ENCODE assay signal across 9 cellular contexts in genomic region chr11:33722579-33723234, GRCh38. TPM values are rescaled to one million over a fixed set of nuclear protein-coding genes. Genes with fewer than 3 reads are reported as not detected.
A peak's percentile ranks its signal among the peaks of the same experiment; 100 is the strongest.
DNase-seq lines count a peak whose midpoint lies in the region; ATAC-seq, FAIRE-seq and TF ChIP-seq lines count a peak whose summit lies in the region.
"Had no signal": no experiment of that assay in that cellular context is flagged by ENCODE, and none has a peak within 500 bp of the region (broad histone marks: within the 10 kb centered on the region; RNA-seq: fewer than 3 reads in every experiment).

No MANE protein-coding gene starts in this region.

- H3K27me3 Mint-ChIP-seq in activated CD8-positive, alpha-beta memory T cell treated with anti-CD3 and anti-CD28 coated beads, Interleukin-2, amount 10 ng/mL, durations not matched to agents 7 days and 5 days: peaks cover 16% of the 10 kb centered on the region

- H3K4me3 Mint-ChIP-seq in activated CD8-positive, alpha-beta memory T cell treated with anti-CD3 and anti-CD28 coated beads, Interleukin-2, amount 10 ng/mL, durations not matched to agents 7 days and 5 days: peak overlapping the region; percentile 21

- TF ChIP-seq POLR2A in adrenal gland (IDR thresholded peaks at IDR 0.05): peak in 1 of 2 donors; percentile 44

- H3K4me1 Mint-ChIP-seq in activated CD8-positive, alpha-beta memory T cell treated with anti-CD3 and anti-CD28 coated beads, Interleukin-2, amount 10 ng/mL, durations not matched to agents 7 days and 5 days: peaks cover 45% of the 10 kb centered on the region

- H3K27ac Mint-ChIP-seq in activated CD8-positive, alpha-beta memory T cell treated with anti-CD3 and anti-CD28 coated beads, Interleukin-2, amount 10 ng/mL, durations not matched to agents 7 days and 5 days: peak overlapping the region; percentile 64

- peak; percentile 88 for ATAC-seq in activated CD8-positive, alpha-beta memory T cell treated with anti-CD3 and anti-CD28 coated beads, Interleukin-2, amount 10 ng/mL, durations not matched to agents 7 days and 5 days
- ATAC-seq in HG03108 (IDR thresholded peaks at IDR 0.05; ENCODE audit: unreplicated experiment) (peak; percentile 56), lung (ENCODE audit: insufficient read depth, low FRiP score) (peak; percentile 66)

- no peak overlapping the region for H3K4me3 ChIP-seq in adrenal gland
- H3K4me3 ChIP-seq in lung: no peak overlapping the region

- H3K27me3 ChIP-seq in adrenal gland: no peaks in the 10 kb centered on the region
- H3K27me3 ChIP-seq in lung (ENCODE audit: control insufficient read depth, insufficient read depth): no peaks in the 10 kb centered on the region

- peak overlapping the region; percentile 19 to 88 (median 41) for H3K27ac ChIP-seq in adrenal gland
- H3K27ac ChIP-seq in lung (ENCODE audit: low read depth in 1 of 2, low read length in 1 of 2): peak overlapping the region; percentile 94 to 95
- H3K27ac ChIP-seq: VCaP had no signal

- TF ChIP-seq CTCF in adrenal gland (IDR thresholded peaks at IDR 0.05): no peak
- TF ChIP-seq CTCF in lung (IDR thresholded peaks at IDR 0.05; ENCODE audit: control extremely low read depth, extremely low read depth): no peak

- H3K4me1 ChIP-seq in adrenal gland (replicated peaks in 1 of 2) (peaks cover 31 to 42% of the 10 kb centered on the region in 2 donors), lung (ENCODE audit: control insufficient read depth in 2 of 2, insufficient read depth in 2 of 2, low read length in 2 of 2) (peaks cover 27 to 42% of the 10 kb centered on the region in 2 donors)

- intact Hi-C loops in adrenal gland (cut with DNase I): no loop called here

- H3K9me3 Mint-ChIP-seq in activated CD8-positive, alpha-beta memory T cell treated with anti-CD3 and anti-CD28 coated beads, Interleukin-2, amount 10 ng/mL, durations not matched to agents 7 days and 5 days (ENCODE audit: low read depth): no peaks in the 10 kb centered on the region

- H3K36me3 Mint-ChIP-seq in activated CD8-positive, alpha-beta memory T cell treated with anti-CD3 and anti-CD28 coated beads, Interleukin-2, amount 10 ng/mL, durations not matched to agents 7 days and 5 days: peaks cover 19% of the 10 kb centered on the region

- no peaks in the 10 kb centered on the region for H3K9me3 ChIP-seq in adrenal gland (replicated peaks in 1 of 3)
- H3K9me3 ChIP-seq in lung (ENCODE audit: control insufficient read depth in 2 of 2, insufficient read depth in 1 of 2, low read length in 1 of 2): no peaks in the 10 kb centered on the region

- CTCF ChIA-PET in activated CD8-positive, alpha-beta memory T cell treated with anti-CD3 and anti-CD28 coated beads, Interleukin-2, amount 10 ng/mL, durations not matched to agents 7 days and 5 days (lab: Charles Lee): interaction anchor here (0.5 to 1.8 kb wide), 4 partner anchors 12 to 325 kb away, joined by 3 to 6 read pairs (median 4); partner anchors contain the start of gene CD59

- WGBS in adrenal gland, 4 donors: 54 to 87% (median 67%) methylated on average over 2 of the region's 2 CpGs
- WGBS in lung, 2 donors: 58 to 75% methylated on average over 2 of the region's 2 CpGs

- FAIRE-seq in urothelium cell line (lab: Jason Lieb, UNC): no peak

- DNase-seq in activated CD8-positive, alpha-beta memory T cell treated with anti-CD3 and anti-CD28 coated beads, Interleukin-2, amount 10 ng/mL, durations not matched to agents 7 days and 5 days: peak; percentile 83
- DNase-seq in activated CD8-positive, alpha-beta memory T cell treated with anti-CD3 and anti-CD28 coated beads for 24 hours: no peak
- DNase-seq in adrenal gland: peak in 5 of 7 donors; percentile 50 to 75 (median 63)
- DNase-seq in lung (ENCODE audit: low spot score): peak; percentile 37
- DNase-seq in urothelium cell line (ENCODE audit: low spot score): peak; percentile 25
- DNase-seq in globus pallidus (ENCODE audit: low spot score): no peak
- no peak for DNase-seq in NCI-H1417 treated with DMSO at 0.1 percent for 48 hours (lab: John Stamatoyannopoulos, UW)

- H3K36me3 ChIP-seq in adrenal gland (replicated peaks in 1 of 2): peaks cover 0 to 36% of the 10 kb centered on the region in 2 donors
- peaks cover 16 to 18% of the 10 kb centered on the region in 2 donors for H3K36me3 ChIP-seq in lung (ENCODE audit: control insufficient read depth in 2 of 2, insufficient read depth in 2 of 2, low read length in 2 of 2)

RNA-seq across cellular contexts. Expression of gene CD59, which starts 13.5 kb away (rescaled TPM):
- total RNA-seq in activated CD8-positive, alpha-beta memory T cell treated with anti-CD3 and anti-CD28 coated beads, Interleukin-2, amount 10 ng/mL, durations not matched to agents 7 days and 5 days: 10 to 100 TPM; 54.1 to 70.5 TPM
- total RNA-seq in adrenal gland: 100 to 1,000 TPM; 286 to 562 (median 405) TPM
- polyA plus RNA-seq in adrenal gland: 100 to 1,000 TPM in 2 of 3 donors, 10 to 100 TPM in 1; 59.5 to 465 (median 103) TPM
- 100 to 1,000 TPM; 457 to 833 TPM for total RNA-seq in lung
- 100 to 1,000 TPM; 215 to 620 TPM for polyA plus RNA-seq in lung

RNA-seq across cellular contexts. Expression of gene C11orf91, which starts 22.1 kb away (rescaled TPM):
- not detected for total RNA-seq in activated CD8-positive, alpha-beta memory T cell treated with anti-CD3 and anti-CD28 coated beads, Interleukin-2, amount 10 ng/mL, durations not matched to agents 7 days and 5 days
- not detected for total RNA-seq in adrenal gland
- under 1 TPM in 1 of 3 donors, not detected in 2; 0.27 TPM for polyA plus RNA-seq in adrenal gland
- total RNA-seq in lung: 1 to 10 TPM in 1 of 2 donors, not detected in 1; 3.6 TPM
- under 1 TPM in 1 of 2 donors, not detected in 1; 0.58 TPM for polyA plus RNA-seq in lung

RNA-seq across cellular contexts. Expression of gene FBXO3, which starts 51.6 kb away (rescaled TPM):
- 10 to 100 TPM; 14.9 to 17.0 TPM for total RNA-seq in activated CD8-positive, alpha-beta memory T cell treated with anti-CD3 and anti-CD28 coated beads, Interleukin-2, amount 10 ng/mL, durations not matched to agents 7 days and 5 days
- total RNA-seq in adrenal gland (10 to 100 TPM; 25.0 to 45.4 (median 39.3) TPM), lung (10 to 100 TPM; 23.0 to 46.4 TPM)
- polyA plus RNA-seq in adrenal gland (10 to 100 TPM; 20.7 to 54.7 (median 21.6) TPM), lung (10 to 100 TPM; 13.6 to 23.8 TPM)

Comparison
In these comparisons a context has a peak if more than half of its experiments do, and no peak if none do; other contexts are left out.
1. DNase-seq: peak in activated CD8-positive, alpha-beta memory T cell treated with anti-CD3 and anti-CD28 coated beads, Interleukin-2, amount 10 ng/mL, durations not matched to agents 7 days and 5 days (single experiment), adrenal gland (5 of 7), lung (single experiment) and urothelium cell line (single experiment); none in activated CD8-positive, alpha-beta memory T cell treated with anti-CD3 and anti-CD28 coated beads for 24 hours (single experiment), globus pallidus (single experiment) and NCI-H1417 treated with DMSO at 0.1 percent for 48 hours (single experiment).
2. RNA of gene CD59, which starts 13.5 kb away (total RNA-seq): 457 to 833 TPM in lung and 286 to 562 TPM in adrenal gland; 54.1 to 70.5 TPM in activated CD8-positive, alpha-beta memory T cell treated with anti-CD3 and anti-CD28 coated beads, Interleukin-2, amount 10 ng/mL, durations not matched to agents 7 days and 5 days; every median in the first group is over 4 times any median in the second.
3. Peak in every context shown above with its lines, with median percentiles within 50 percentile points of each other: ATAC-seq.